In genomic region chr12:93786669-93787397, GRCh38 we compare ENCODE assay signal across 19 cellular contexts.
DNase-seq lines count a peak whose midpoint lies in the region; ATAC-seq and TF ChIP-seq lines count a peak whose summit lies in the region.
"Had no signal": no experiment of that assay in that cellular context is flagged by ENCODE, and none has a peak within 500 bp of the region (broad histone marks: within the 10 kb centered on the region; RNA-seq: fewer than 3 reads in every experiment).

No MANE protein-coding gene starts in this region.

- no peak overlapping the region for H3K27ac ChIP-seq in CD4-positive, alpha-beta T cell (ENCODE audit: low read depth, low read length)

- CTCF ChIA-PET in activated CD4-positive, alpha-beta T cell treated with anti-CD3 and anti-CD28 coated beads, Interleukin-2, amount 10 ng/mL, durations not matched to agents 7 days and 5 days (lab: Charles Lee) = interaction anchor here (0.5 kb wide), 1 partner anchor 9 kb away, joined by 3 read pairs; no protein-coding TSS in a partner anchor
- CTCF ChIA-PET in CD4-positive, alpha-beta T cell (lab: Charles Lee) = interaction anchor here (0.7 kb wide), 1 partner anchor 16 kb away, joined by 3 read pairs; no protein-coding TSS in a partner anchor

- intact Hi-C loops in CD4-positive, alpha-beta T cell (cut with DNase I, micrococcal nuclease) = loop anchor here in 1 of 2 experiments (5.0 to 10.0 kb wide), 2 partner anchors 112 to 215 kb away; partner anchors contain the start of genes CRADD and SOCS2

- no peak overlapping the region for H3K4me3 ChIP-seq in skeletal muscle satellite cell (ENCODE audit: low read length)

- H3K4me2 ChIP-seq in skeletal muscle satellite cell (ENCODE audit: low read length) = peak overlapping the region; percentile 27

- ATAC-seq in SK-N-SH treated with all-trans-retinoic acid at 6 μM for 48 hours = no peak
- no peak for ATAC-seq in CD4-positive, alpha-beta T cell (ENCODE audit: poor library complexity)
- ATAC-seq in GM21723 (IDR thresholded peaks at IDR 0.05; ENCODE audit: unreplicated experiment) = no peak
- ATAC-seq: Right ventricle myocardium inferior had no signal

- DNase-seq in HS-5 (ENCODE audit: low read depth) (peak; percentile 34), fibroblast of gingiva (ENCODE audit: low read depth) (peak; percentile 49), GM19240 (ENCODE audit: insufficient read length, low spot score) (no peak)
- no peak for DNase-seq in activated CD4-positive, alpha-beta T cell treated with anti-CD3 and anti-CD28 coated beads, Interleukin-2, amount 10 ng/mL, durations not matched to agents 7 days and 5 days
- DNase-seq in CD4-positive, alpha-beta T cell = no peak
- DNase-seq: activated CD4-positive, alpha-beta T cell treated with anti-CD3 and anti-CD28 coated beads, Interleukin-2, amount 10 ng/mL, durations not matched to agents 24 days and 14 days; activated T-cell treated with anti-CD3 and anti-CD28 coated beads, Interleukin-2, amount 50 U/mL, for 1 hour; C1 segment of cervical spinal cord; DND-41; Kasumi-1; NCI-H1930; NCI-H774; stimulated activated CD4-positive, alpha-beta T cell treated with anti-CD3 and anti-CD28 coated beads, Interleukin-12 subunit alpha, Interleukin-12 subunit beta, amount 100 ng/mL, for 4 hours; substantia nigra; T1000 had no signal

- no peaks in the 10 kb centered on the region for H3K9me3 ChIP-seq in skeletal muscle satellite cell (replicated peaks; ENCODE audit: low read length)
- no peaks in the 10 kb centered on the region for H3K9me3 ChIP-seq in CD4-positive, alpha-beta T cell (ENCODE audit: control insufficient read depth, low read length)

- H3K27ac Mint-ChIP-seq in activated CD4-positive, alpha-beta T cell treated with anti-CD3 and anti-CD28 coated beads, Interleukin-2, amount 10 ng/mL, durations not matched to agents 7 days and 5 days = no peak overlapping the region
- no peak overlapping the region for H3K27ac Mint-ChIP-seq in CD4-positive, alpha-beta T cell
- H3K27ac Mint-ChIP-seq: activated CD4-positive, alpha-beta T cell treated with anti-CD3 and anti-CD28 coated beads, Interleukin-2, amount 10 ng/mL, durations not matched to agents 24 days and 14 days had no signal

- H3K9me3 Mint-ChIP-seq in activated CD4-positive, alpha-beta T cell treated with anti-CD3 and anti-CD28 coated beads, Interleukin-2, amount 10 ng/mL, durations not matched to agents 7 days and 5 days = peaks cover 10% of the 10 kb centered on the region
- no peaks in the 10 kb centered on the region for H3K9me3 Mint-ChIP-seq in CD4-positive, alpha-beta T cell

- no peak overlapping the region for H3K4me3 Mint-ChIP-seq in activated CD4-positive, alpha-beta T cell treated with anti-CD3 and anti-CD28 coated beads, Interleukin-2, amount 10 ng/mL, durations not matched to agents 7 days and 5 days
- H3K4me3 Mint-ChIP-seq in CD4-positive, alpha-beta T cell = no peak overlapping the region
- H3K4me3 Mint-ChIP-seq: activated CD4-positive, alpha-beta T cell treated with anti-CD3 and anti-CD28 coated beads, Interleukin-2, amount 10 ng/mL, durations not matched to agents 24 days and 14 days had no signal

- H3K4me1 ChIP-seq in skeletal muscle satellite cell (ENCODE audit: control insufficient read depth, insufficient read depth, low read length) = peaks cover 85% of the 10 kb centered on the region

- TF ChIP-seq CTCF in CD4-positive, alpha-beta T cell (IDR thresholded peaks at IDR 0.05) = no peak

- peaks cover 10% of the 10 kb centered on the region for H3K36me3 Mint-ChIP-seq in activated CD4-positive, alpha-beta T cell treated with anti-CD3 and anti-CD28 coated beads, Interleukin-2, amount 10 ng/mL, durations not matched to agents 7 days and 5 days (ENCODE audit: low read depth)
- H3K36me3 Mint-ChIP-seq in CD4-positive, alpha-beta T cell (ENCODE audit: low read depth) = no peaks in the 10 kb centered on the region

- peak overlapping the region; percentile 81 for H3K9ac ChIP-seq in skeletal muscle satellite cell (ENCODE audit: low read depth, low read length)

- no peaks in the 10 kb centered on the region for H3K27me3 ChIP-seq in skeletal muscle satellite cell (ENCODE audit: control insufficient read depth, insufficient read depth, low read length)
- H3K27me3 ChIP-seq in CD4-positive, alpha-beta T cell (ENCODE audit: control insufficient read depth, insufficient read depth, low read length) = no peaks in the 10 kb centered on the region

- POLR2A ChIA-PET in activated CD4-positive, alpha-beta T cell treated with anti-CD3 and anti-CD28 coated beads, Interleukin-2, amount 10 ng/mL, durations not matched to agents 7 days and 5 days (lab: Charles Lee) = no interaction called here
- POLR2A ChIA-PET in CD4-positive, alpha-beta T cell (lab: Charles Lee) = no interaction called here

- H3K4me1 Mint-ChIP-seq in activated CD4-positive, alpha-beta T cell treated with anti-CD3 and anti-CD28 coated beads, Interleukin-2, amount 10 ng/mL, durations not matched to agents 7 days and 5 days = peaks cover 58% of the 10 kb centered on the region
- H3K4me1 Mint-ChIP-seq in CD4-positive, alpha-beta T cell (ENCODE audit: low read depth) = peaks cover 53% of the 10 kb centered on the region

- H3K27me3 Mint-ChIP-seq in activated CD4-positive, alpha-beta T cell treated with anti-CD3 and anti-CD28 coated beads, Interleukin-2, amount 10 ng/mL, durations not matched to agents 7 days and 5 days = no peaks in the 10 kb centered on the region
- no peaks in the 10 kb centered on the region for H3K27me3 Mint-ChIP-seq in CD4-positive, alpha-beta T cell
- H3K27me3 Mint-ChIP-seq: activated CD4-positive, alpha-beta T cell treated with anti-CD3 and anti-CD28 coated beads, Interleukin-2, amount 10 ng/mL, durations not matched to agents 24 days and 14 days had no signal

- H3K36me3 ChIP-seq in skeletal muscle satellite cell (ENCODE audit: insufficient read depth, low read length) = no peaks in the 10 kb centered on the region

TF ChIP-seq in SK-N-SH treated with all-trans-retinoic acid at 6 μM for 48 hours, 23 proteins besides CTCF, POLR2A, EP300 and RAD21 (continues in another document):
- TF ChIP-seq PATZ1 (CRISPR knock-in tag; IDR thresholded peaks at IDR 0.05; ENCODE audit: borderline replicate concordance) = 0 out of 2 replicates have a peak, but pooled peaks have one; percentile 16
- TF ChIP-seq TCF4 (CRISPR knock-in tag; IDR thresholded peaks at IDR 0.05; ENCODE audit: borderline replicate concordance) = no peak
- TF ChIP-seq PPARA (CRISPR knock-in tag; IDR thresholded peaks at IDR 0.05; ENCODE audit: borderline replicate concordance) = no peak
- TF ChIP-seq ZNF565 (CRISPR knock-in tag; conservative IDR thresholded peaks at IDR 0.05; ENCODE audit: low read depth) = no peak
- TF ChIP-seq ZC3H10 (CRISPR knock-in tag; IDR thresholded peaks at IDR 0.05) = no peak; the same call in 1 of the 2 replicates
- peak; percentile 78; the same call in 1 of the 2 replicates for TF ChIP-seq GLIS3 (CRISPR knock-in tag; IDR thresholded peaks at IDR 0.05)
- TF ChIP-seq, protein P1, sequence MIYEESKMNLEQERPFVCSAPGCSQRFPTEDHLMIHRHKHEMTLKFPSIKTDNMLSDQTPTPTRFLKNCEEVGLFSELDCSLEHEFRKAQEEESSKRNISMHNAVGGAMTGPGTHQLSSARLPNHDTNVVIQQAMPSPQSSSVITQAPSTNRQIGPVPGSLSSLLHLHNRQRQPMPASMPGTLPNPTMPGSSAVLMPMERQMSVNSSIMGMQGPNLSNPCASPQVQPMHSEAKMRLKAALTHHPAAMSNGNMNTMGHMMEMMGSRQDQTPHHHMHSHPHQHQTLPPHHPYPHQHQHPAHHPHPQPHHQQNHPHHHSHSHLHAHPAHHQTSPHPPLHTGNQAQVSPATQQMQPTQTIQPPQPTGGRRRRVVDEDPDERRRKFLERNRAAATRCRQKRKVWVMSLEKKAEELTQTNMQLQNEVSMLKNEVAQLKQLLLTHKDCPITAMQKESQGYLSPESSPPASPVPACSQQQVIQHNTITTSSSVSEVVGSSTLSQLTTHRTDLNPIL (CRISPR knock-in tag; IDR thresholded peaks at IDR 0.05; ENCODE audit: low read depth) = no peak
- TF ChIP-seq, protein P2, sequence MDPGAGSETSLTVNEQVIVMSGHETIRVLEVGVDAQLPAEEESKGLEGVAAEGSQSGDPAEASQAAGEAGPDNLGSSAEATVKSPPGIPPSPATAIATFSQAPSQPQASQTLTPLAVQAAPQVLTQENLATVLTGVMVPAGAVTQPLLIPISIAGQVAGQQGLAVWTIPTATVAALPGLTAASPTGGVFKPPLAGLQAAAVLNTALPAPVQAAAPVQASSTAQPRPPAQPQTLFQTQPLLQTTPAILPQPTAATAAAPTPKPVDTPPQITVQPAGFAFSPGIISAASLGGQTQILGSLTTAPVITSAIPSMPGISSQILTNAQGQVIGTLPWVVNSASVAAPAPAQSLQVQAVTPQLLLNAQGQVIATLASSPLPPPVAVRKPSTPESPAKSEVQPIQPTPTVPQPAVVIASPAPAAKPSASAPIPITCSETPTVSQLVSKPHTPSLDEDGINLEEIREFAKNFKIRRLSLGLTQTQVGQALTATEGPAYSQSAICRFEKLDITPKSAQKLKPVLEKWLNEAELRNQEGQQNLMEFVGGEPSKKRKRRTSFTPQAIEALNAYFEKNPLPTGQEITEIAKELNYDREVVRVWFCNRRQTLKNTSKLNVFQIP (CRISPR knock-in tag; IDR thresholded peaks at IDR 0.05; ENCODE audit: borderline replicate concordance, low read depth) = no peak

Comparison
In these comparisons a context has a peak if more than half of its experiments do, and no peak if none do; other contexts are left out.
1. DNase-seq: peak in HS-5 (single experiment) and fibroblast of gingiva (single experiment); none in GM19240 (single experiment), activated CD4-positive, alpha-beta T cell treated with anti-CD3 and anti-CD28 coated beads, Interleukin-2, amount 10 ng/mL, durations not matched to agents 7 days and 5 days (single experiment) and CD4-positive, alpha-beta T cell (0 of 10).